22 cellular contexts compared by ENCODE assay signal in the genomic region with DNA sequence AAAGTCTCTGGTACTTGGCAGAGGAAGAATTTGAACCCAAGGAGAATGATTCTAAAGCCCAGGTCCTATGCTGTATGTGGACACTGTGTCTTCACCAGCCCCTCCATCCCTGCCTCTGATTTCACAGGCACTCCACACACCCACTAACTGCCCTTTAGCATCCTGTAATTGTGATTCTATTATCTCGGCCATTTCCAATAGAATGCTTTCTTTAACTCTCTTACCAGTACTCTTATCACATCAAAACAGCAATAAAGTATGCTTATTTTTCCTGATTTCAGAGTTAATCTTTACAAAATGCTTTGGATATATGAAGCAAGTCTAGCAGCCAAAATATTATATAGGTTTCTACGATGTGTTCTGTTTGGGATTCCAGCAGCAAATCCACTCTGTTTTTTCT. TPM values are rescaled to one million over a fixed set of nuclear protein-coding genes. Genes with fewer than 3 reads are reported as not detected.
DNase-seq lines count a peak whose midpoint lies in the region; ATAC-seq, FAIRE-seq and TF ChIP-seq lines count a peak whose summit lies in the region.
"Had no signal": no experiment of that assay in that cellular context is flagged by ENCODE, and none has a peak within 500 bp of the region (broad histone marks: within the 10 kb centered on the region; RNA-seq: fewer than 3 reads in every experiment).

No MANE protein-coding gene starts in this region.

- TF ChIP-seq EP300 in K562 (IDR thresholded peaks at IDR 0.05; ENCODE audit: low read length) = no peak

- H3K79me2 ChIP-seq in DND-41 (ENCODE audit: insufficient read depth, low read length) (no peaks in the 10 kb centered on the region), K562 (ENCODE audit: control insufficient read depth, insufficient read depth, low read length) (no peaks in the 10 kb centered on the region)

- no peak for TF ChIP-seq CTCF in DND-41 (IDR thresholded peaks at IDR 0.05; ENCODE audit: borderline replicate concordance, extremely low read depth, low read length, poor library complexity, severe bottlenecking)
- TF ChIP-seq CTCF in K562 (IDR thresholded peaks at IDR 0.05 in 2 of 3, conservative IDR thresholded peaks at IDR 0.05 in 1 of 3; ENCODE audit: insufficient read depth in 2 of 3, low read depth in 1 of 3, low read length in 3 of 3) = no peak

- H3K27ac Mint-ChIP-seq in naive B cell = peak overlapping the region; percentile 3 to 96 (median 67)

- H3K27me3 ChIP-seq in DND-41 (ENCODE audit: insufficient read depth, low read length, poor library complexity) = no peaks in the 10 kb centered on the region
- no peaks in the 10 kb centered on the region for H3K27me3 ChIP-seq in K562 (ENCODE audit: control insufficient read depth in 2 of 2, insufficient read depth in 2 of 2, low read length in 2 of 2)

- TF ChIP-seq RAD21 in K562 (CRISPR knock-in tag; conservative IDR thresholded peaks at IDR 0.05 in 1 of 2, IDR thresholded peaks at IDR 0.05 in 1 of 2) = no peak

- no peaks in the 10 kb centered on the region for H3K27me3 Mint-ChIP-seq in naive B cell
- H3K27me3 Mint-ChIP-seq: CD4-positive, CD25-positive, alpha-beta regulatory T cell had no signal

- BruUV-seq in K562 (replicated peaks; lab: Mats Ljungman, UMichigan) = no TSS peak

- H4K20me1 ChIP-seq in DND-41 (ENCODE audit: insufficient read depth, low read length) (no peaks in the 10 kb centered on the region), K562 (replicated peaks; ENCODE audit: control insufficient read depth, insufficient read depth, low read length) (no peaks in the 10 kb centered on the region)

- in situ Hi-C loops in K562 (cut with MboI) = no loop called here

- no peaks in the 10 kb centered on the region for H3K9me1 ChIP-seq in K562 (ENCODE audit: control insufficient read depth, insufficient read depth, low read length)

- no peak for DNase-seq in DND-41
- DNase-seq in NCI-H2227 treated with DMSO at 0.1 percent for 48 hours (lab: John Stamatoyannopoulos, UW) = peak; percentile 10
- DNase-seq in K562 (ENCODE audit: extremely low read depth in 1 of 4, low spot score in 3 of 4) = no peak
- no peak for DNase-seq in naive B cell
- DNase-seq in retina = no peak
- no peak for DNase-seq in mesenteric fat pad (ENCODE audit: low spot score)
- DNase-seq in HCEC 1CT = no peak
- DNase-seq: CD4-positive, CD25-positive, alpha-beta regulatory T cell; DMS79 treated with DMSO at 0.1 percent for 48 hours; KG1; NCI-H1092 treated with DMSO at 0.1 percent for 48 hours; NCI-H146; NCI-H2029; NCI-H345; NCI-H524; SHP77 treated with DMSO at 0.1 percent for 48 hours had no signal

- TF ChIP-seq POLR2A in K562 (conservative IDR thresholded peaks at IDR 0.05) = no peak

- intact Hi-C loops in K562 (cut with micrococcal nuclease) = no loop called here

- no peaks in the 10 kb centered on the region for H3K36me3 ChIP-seq in DND-41 (ENCODE audit: insufficient read depth, low read length)
- H3K36me3 ChIP-seq in K562 (ENCODE audit: control insufficient read depth, insufficient read depth, low read length) = no peaks in the 10 kb centered on the region

- H2AFZ ChIP-seq in DND-41 (ENCODE audit: low read depth, low read length) (no peak overlapping the region), K562 (ENCODE audit: low read depth, low read length) (no peak overlapping the region)

- POLR2A ChIA-PET in K562 (lab: Yijun Ruan, JAX) = interaction anchor here (1.0 kb wide), 1 partner anchor 38 kb away, joined by 3 read pairs; a partner anchor contains a TSS

- H3K9me3 ChIP-seq in DND-41 (ENCODE audit: insufficient read depth, low read length, severe bottlenecking) (no peaks in the 10 kb centered on the region), K562 (replicated peaks; ENCODE audit: control insufficient read depth, insufficient read depth, low read depth, low read length) (no peaks in the 10 kb centered on the region)
- H3K9me3 ChIP-seq: A549 had no signal

- CTCF ChIA-PET in K562 (lab: Yijun Ruan, JAX; ENCODE audit: low intra/inter-chr PET ratio) = no interaction called here

- ATAC-seq in DND-41 (ENCODE audit: insufficient read depth, low read depth) (no peak), K562 (no peak), naive B cell (ENCODE audit: low read depth in 2 of 2) (no peak), GM19395 (IDR thresholded peaks at IDR 0.05; ENCODE audit: unreplicated experiment) (no peak)
- ATAC-seq: A549, GM12878 had no signal

- peaks cover 0 to 4% (median 0%) of the 10 kb centered on the region in 7 donors for H3K9me3 Mint-ChIP-seq in naive B cell
- H3K9me3 Mint-ChIP-seq: CD4-positive, CD25-positive, alpha-beta regulatory T cell had no signal

- FAIRE-seq in K562 (lab: Jason Lieb, UNC) = no peak
- FAIRE-seq: A549, GM12878, H1 had no signal

- WGBS in K562 (ENCODE audit: insufficient coverage, low coverage, missing lambda C conversion rate) = 38% methylated on average over 2 of the region's 2 CpGs

- peak overlapping the region; percentile 11; the same call in 1 of the 2 replicates for H3K27ac ChIP-seq in DND-41 (ENCODE audit: low read length)
- no peak overlapping the region for H3K27ac ChIP-seq in K562 (ENCODE audit: extremely low read depth, low read depth, low read length)
- H3K27ac ChIP-seq: A549, RWPE1, SK-N-MC had no signal

- no peak overlapping the region for H3K4me3 Mint-ChIP-seq in naive B cell
- H3K4me3 Mint-ChIP-seq: CD4-positive, CD25-positive, alpha-beta regulatory T cell had no signal

- H3K36me3 Mint-ChIP-seq in naive B cell = peaks cover 5 to 18% of the 10 kb centered on the region in 2 donors
- H3K36me3 Mint-ChIP-seq: CD4-positive, CD25-positive, alpha-beta regulatory T cell had no signal

- H3K4me3 ChIP-seq in DND-41 (ENCODE audit: low read depth in 1 of 2, low read length in 2 of 2) (no peak overlapping the region), K562 (no peak overlapping the region)
- H3K4me3 ChIP-seq: A549, GM12878, SK-N-MC had no signal

- H3K4me1 Mint-ChIP-seq in naive B cell = peaks cover 39 to 66% (median 53%) of the 10 kb centered on the region in 3 donors

- H3K4me1 ChIP-seq in DND-41 (ENCODE audit: insufficient read depth, low read length) (peaks cover 29% of the 10 kb centered on the region), K562 (replicated peaks in 1 of 2; ENCODE audit: control insufficient read depth in 2 of 2, insufficient read depth in 2 of 2, low read length in 2 of 2) (no peaks in the 10 kb centered on the region)
- H3K4me1 ChIP-seq: A549 had no signal

- no peak overlapping the region for H3K4me2 ChIP-seq in DND-41 (ENCODE audit: insufficient read depth, low read length)
- no peak overlapping the region for H3K4me2 ChIP-seq in K562 (ENCODE audit: insufficient read depth, low read length)
- H3K4me2 ChIP-seq: A549 had no signal

- H3K9ac ChIP-seq in DND-41 (ENCODE audit: low read depth, low read length) (no peak overlapping the region), K562 (ENCODE audit: insufficient read depth in 1 of 2, low read depth in 2 of 2, low read length in 2 of 2) (no peak overlapping the region)

TF ChIP-seq in K562, 482 proteins besides CTCF, POLR2A, EP300 and RAD21:
- peak; percentile 12; the same call in 1 of the 2 replicates for TF ChIP-seq TAL1 (IDR thresholded peaks at IDR 0.05)
- peak; percentile 56 for TF ChIP-seq CBFA2T3 (IDR thresholded peaks at IDR 0.05)
- no peak for TF ChIP-seq ZC3H4 (CRISPR knock-in tag; IDR thresholded peaks at IDR 0.05; ENCODE audit: borderline replicate concordance)

RNA-seq across cellular contexts. Expression of a gene that starts 37.9 kb away (rescaled TPM):
- 25.9 and 32.5 TPM in 2 replicates for total RNA-seq in K562 (2011; cell fraction: chromatin; rRNA removed; ENCODE audit: low replicate concordance)
- total RNA-seq in K562 (2011; cell fraction: nucleolus; rRNA removed) = 9.2 and 10.9 TPM in 2 replicates
- 21.7 and 32.1 TPM in 2 replicates for total RNA-seq in K562 (2011; cell fraction: nucleoplasm; rRNA removed)
- total RNA-seq in K562 (2014; rRNA removed) = 4.3 and 4.5 TPM in 2 replicates
- 8.0 and 9.9 TPM in 2 replicates for total RNA-seq in K562 (2014; rRNA removed; fragmentation: Illumina TruSeq; extraction: Trizol)
- total RNA-seq in K562 (2015; rRNA removed; fragmentation: Illumina TruSeq; extraction: Trizol) = 4.9 and 6.4 TPM in 2 replicates
- total RNA-seq in K562 (2021) = 28.6 and 29.5 TPM in 2 replicates
- polyA plus RNA-seq in K562 (2011; rRNA removed) = 9.0 and 27.0 TPM in 2 replicates
- polyA plus RNA-seq in K562 (2011; cell fraction: cytosol; rRNA removed) = 7.9 and 16.8 TPM in 2 replicates
- 10.7 and 29.8 TPM in 2 replicates for polyA plus RNA-seq in K562 (2011; cell fraction: nucleus; rRNA removed)
- 15.3 and 42.8 TPM in 2 replicates for polyA plus RNA-seq in K562 (2012)
- 7.5 and 12.8 TPM in 2 replicates for polyA plus RNA-seq in K562 (2014; fragmentation: Illumina TruSeq; extraction: Trizol)
- 1 to 10 TPM; 3.7 to 4.3 TPM for polyA plus RNA-seq in K562 (2014; fragmentation: Nextera tagmentation; extraction: Ambion mirVana)
- 7.1 and 7.4 TPM in 2 replicates for polyA plus RNA-seq in K562 (2014; rRNA removed)
- polyA minus RNA-seq in K562 (2011; rRNA and poly(A)+ RNA removed) = 17.2 and 33.9 TPM in 2 replicates
- polyA minus RNA-seq in K562 (2011; cell fraction: cytosol; rRNA and poly(A)+ RNA removed) = 13.6 and 28.9 TPM in 2 replicates
- 11.0 and 40.8 TPM in 2 replicates for polyA minus RNA-seq in K562 (2011; cell fraction: nucleus; rRNA and poly(A)+ RNA removed)
- polyA plus RNA-seq in naive B cell (ENCODE audit: low read depth in 6 of 6) = 1,000 to 10,000 TPM in 3 of 6 donors, 100 to 1,000 TPM in 3; 644 to 1,809 (median 1,004) TPM
- total RNA-seq in mesenteric fat pad = 97.2 TPM
